In the genomic region with DNA sequence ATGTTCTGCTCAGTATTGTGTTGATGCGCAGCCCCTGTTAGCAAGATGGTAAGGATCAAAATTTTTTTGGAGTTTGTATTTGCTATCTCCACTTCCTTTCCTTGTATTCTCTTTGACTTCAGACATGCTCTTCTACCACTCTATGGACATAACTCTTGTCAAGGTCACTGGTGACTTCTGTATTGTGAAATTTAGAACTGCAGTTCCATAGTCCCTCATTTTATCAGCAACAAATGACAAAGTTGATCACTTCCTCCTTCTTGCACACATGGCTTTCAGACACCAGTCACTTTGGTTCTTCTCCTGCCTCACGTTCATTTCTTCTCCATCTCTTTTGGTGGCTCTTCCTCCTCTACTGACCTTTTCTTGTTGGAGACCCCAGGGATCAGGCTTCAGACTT, we compare ENCODE assay signal across 17 cellular contexts. TPM values are rescaled to one million over a fixed set of nuclear protein-coding genes. Genes with fewer than 3 reads are reported as not detected.
DNase-seq lines count a peak whose midpoint lies in the region; ATAC-seq, FAIRE-seq and TF ChIP-seq lines count a peak whose summit lies in the region.
"Had no signal": no experiment of that assay in that cellular context is flagged by ENCODE, and none has a peak within 500 bp of the region (broad histone marks: within the 10 kb centered on the region; RNA-seq: fewer than 3 reads in every experiment).

No MANE protein-coding gene starts in this region.

- H3K27ac ChIP-seq in RWPE2 (ENCODE audit: poor library complexity, severe bottlenecking) (peak overlapping the region; percentile 20), K562 (ENCODE audit: extremely low read depth, low read depth, low read length) (no peak overlapping the region)
- H3K27ac ChIP-seq: C4-2B had no signal

- FAIRE-seq in K562 (lab: Jason Lieb, UNC) = no peak
- FAIRE-seq in HTR-8/SVneo (lab: Jason Lieb, UNC) = no peak

- H3K36me3 ChIP-seq in RWPE2 (ENCODE audit: low read depth) (peaks cover 65% of the 10 kb centered on the region), K562 (ENCODE audit: control insufficient read depth, insufficient read depth, low read length) (peaks cover 18% of the 10 kb centered on the region; the same call in 2 of the 3 replicates)

- TF ChIP-seq CTCF in RWPE2 (IDR thresholded peaks at IDR 0.05; ENCODE audit: poor library complexity, severe bottlenecking) (no peak), K562 (IDR thresholded peaks at IDR 0.05 in 2 of 3, conservative IDR thresholded peaks at IDR 0.05 in 1 of 3; ENCODE audit: insufficient read depth in 2 of 3, low read depth in 1 of 3, low read length in 3 of 3) (no peak)

- H3K9me1 ChIP-seq in K562 (ENCODE audit: control insufficient read depth, insufficient read depth, low read length) = no peaks in the 10 kb centered on the region

- intact Hi-C loops in K562 (cut with micrococcal nuclease) = no loop called here

- H3K4me2 ChIP-seq in K562 (ENCODE audit: insufficient read depth, low read length) = no peak overlapping the region

- no peak overlapping the region for H3K9ac ChIP-seq in K562 (ENCODE audit: insufficient read depth in 1 of 2, low read depth in 2 of 2, low read length in 2 of 2)

- H3K4me3 ChIP-seq in RWPE2 (ENCODE audit: severe bottlenecking) (no peak overlapping the region), K562 (no peak overlapping the region)

- no peak for TF ChIP-seq RAD21 in K562 (CRISPR knock-in tag; conservative IDR thresholded peaks at IDR 0.05 in 1 of 2, IDR thresholded peaks at IDR 0.05 in 1 of 2)

- no peak for TF ChIP-seq EP300 in K562 (IDR thresholded peaks at IDR 0.05; ENCODE audit: low read length)

- in situ Hi-C loops in KBM-7 (cut with MboI; ENCODE audit: low pct_unique_long_range_greater_than_20kb, low sequenced_read_pairs) = no loop called here
- in situ Hi-C loops in K562 (cut with MboI) = no loop called here

- no peaks in the 10 kb centered on the region for H3K79me2 ChIP-seq in K562 (ENCODE audit: control insufficient read depth, insufficient read depth, low read length)

- no peak for ATAC-seq in RWPE2 (ENCODE audit: low read depth)
- ATAC-seq in K562 = no peak
- ATAC-seq in GM19455 (IDR thresholded peaks at IDR 0.05; ENCODE audit: unreplicated experiment) = no peak
- no peak for ATAC-seq in stimulated activated naive CD8-positive, alpha-beta T cell treated with anti-CD3 and anti-CD28 coated beads, Interleukin-15, Interleukin-2, amounts not matched to agents 100 U/mL and 50 U/mL, for 24 hours
- ATAC-seq: Panc1, Right ventricle myocardium inferior, SK-N-SH treated with all-trans-retinoic acid at 6 μM for 48 hours had no signal

- H4K20me1 ChIP-seq in K562 (replicated peaks; ENCODE audit: control insufficient read depth, insufficient read depth, low read length) = no peaks in the 10 kb centered on the region

- WGBS in K562 (ENCODE audit: insufficient coverage, low coverage, missing lambda C conversion rate) = 65% methylated on average over 2 of the region's 2 CpGs

- no peak overlapping the region for H2AFZ ChIP-seq in K562 (ENCODE audit: low read depth, low read length)

- H3K27me3 ChIP-seq in RWPE2 (ENCODE audit: insufficient read depth, poor library complexity, severe bottlenecking) (no peaks in the 10 kb centered on the region), K562 (ENCODE audit: control insufficient read depth in 2 of 2, insufficient read depth in 2 of 2, low read length in 2 of 2) (no peaks in the 10 kb centered on the region)

- TF ChIP-seq POLR2A in K562 (conservative IDR thresholded peaks at IDR 0.05) = no peak

- H3K9me3 ChIP-seq in RWPE2 (ENCODE audit: severe bottlenecking) (no peaks in the 10 kb centered on the region), K562 (replicated peaks; ENCODE audit: control insufficient read depth, insufficient read depth, low read depth, low read length) (no peaks in the 10 kb centered on the region)

- peaks cover 13% of the 10 kb centered on the region for H3K4me1 ChIP-seq in RWPE2 (ENCODE audit: insufficient read depth, poor library complexity, severe bottlenecking)
- peaks cover 0 to 3% of the 10 kb centered on the region in 2 experiments; a peak in 3 of 5 replicates for H3K4me1 ChIP-seq in K562 (replicated peaks in 1 of 2; ENCODE audit: control insufficient read depth in 2 of 2, insufficient read depth in 2 of 2, low read length in 2 of 2)

- BruUV-seq in K562 (replicated peaks; lab: Mats Ljungman, UMichigan) = no TSS peak

- DNase-seq in KBM-7 (peak; percentile 26), MV-4-11 (lab: John Stamatoyannopoulos, UW) (peak; percentile 79), RWPE2 (ENCODE audit: low spot score) (no peak), K562 (ENCODE audit: extremely low read depth in 1 of 4, low spot score in 3 of 4) (no peak), HTR-8/SVneo (ENCODE audit: insufficient read length, low spot score) (no peak)
- no peak for DNase-seq in stimulated activated naive CD8-positive, alpha-beta T cell treated with anti-CD3 and anti-CD28 coated beads, Interleukin-15, Interleukin-2, amounts not matched to agents 100 U/mL and 50 U/mL, for 24 hours
- DNase-seq in stimulated activated CD4-positive, alpha-beta T cell treated with anti-CD3 and anti-CD28 coated beads, Interleukin-1b, Interleukin-23, amount 100 ng/mL, for 48 hours = no peak
- DNase-seq: HCEC 1CT, KG1, NCI-H187, NCI-H226, NCI-H526 had no signal

- CTCF ChIA-PET in K562 (lab: Yijun Ruan, JAX; ENCODE audit: low intra/inter-chr PET ratio) = no interaction called here

- POLR2A ChIA-PET in K562 (lab: Yijun Ruan, JAX) = no interaction called here

TF ChIP-seq in K562, 482 proteins besides CTCF, POLR2A, EP300 and RAD21:
- TF ChIP-seq SPI1 (IDR thresholded peaks at IDR 0.05; ENCODE audit: borderline replicate concordance, low read depth, low read length) = peak; percentile 59; the same call in 1 of the 2 replicates
- no peak for TF ChIP-seq GABPB2 (CRISPR knock-in tag; conservative IDR thresholded peaks at IDR 0.05)
- TF ChIP-seq CEBPB (tag; IDR thresholded peaks at IDR 0.05) = peak; percentile 58
TF ChIP-seq in K562: peak in this region for 2.

RNA-seq across cellular contexts. Expression of a gene that starts 21.1 kb away (rescaled TPM):
- total RNA-seq in K562 (2011; cell fraction: chromatin; rRNA removed; ENCODE audit: low replicate concordance) = 25.8 and 43.8 TPM in 2 replicates
- 24.8 and 30.4 TPM in 2 replicates for total RNA-seq in K562 (2011; cell fraction: nucleolus; rRNA removed)
- 38.2 and 60.7 TPM in 2 replicates for total RNA-seq in K562 (2011; cell fraction: nucleoplasm; rRNA removed)
- 78.9 and 112 TPM in 2 replicates for total RNA-seq in K562 (2014; rRNA removed)
- total RNA-seq in K562 (2014; rRNA removed; fragmentation: Illumina TruSeq; extraction: Trizol) = 24.9 and 30.0 TPM in 2 replicates
- 30.7 and 33.9 TPM in 2 replicates for total RNA-seq in K562 (2015; rRNA removed; fragmentation: Illumina TruSeq; extraction: Trizol)
- 47.3 and 50.0 TPM in 2 replicates for total RNA-seq in K562 (2021)
- 33.3 and 38.1 TPM in 2 replicates for polyA plus RNA-seq in K562 (2011; rRNA removed)
- polyA plus RNA-seq in K562 (2011; cell fraction: cytosol; rRNA removed) = 28.9 and 53.3 TPM in 2 replicates
- 49.8 and 50.2 TPM in 2 replicates for polyA plus RNA-seq in K562 (2011; cell fraction: nucleus; rRNA removed)
- polyA plus RNA-seq in K562 (2012) = 35.9 and 42.5 TPM in 2 replicates
- polyA plus RNA-seq in K562 (2014; fragmentation: Illumina TruSeq; extraction: Trizol) = 21.5 and 41.0 TPM in 2 replicates
- polyA plus RNA-seq in K562 (2014; fragmentation: Nextera tagmentation; extraction: Ambion mirVana) = 10 to 100 TPM; 18.5 to 18.8 TPM
- 69.2 and 79.1 TPM in 2 replicates for polyA plus RNA-seq in K562 (2014; rRNA removed)
- polyA minus RNA-seq in K562 (2011; rRNA and poly(A)+ RNA removed) = 24.1 and 35.3 TPM in 2 replicates
- polyA minus RNA-seq in K562 (2011; cell fraction: cytosol; rRNA and poly(A)+ RNA removed) = 28.4 and 35.2 TPM in 2 replicates
- polyA minus RNA-seq in K562 (2011; cell fraction: nucleus; rRNA and poly(A)+ RNA removed) = 28.8 and 41.7 TPM in 2 replicates

RNA-seq across cellular contexts. Expression of a gene that starts 21.2 kb away (rescaled TPM):
- total RNA-seq in K562 (2011; cell fraction: chromatin; rRNA removed; ENCODE audit: low replicate concordance) = 25.1 and 86.8 TPM in 2 replicates
- 8.3 and 8.9 TPM in 2 replicates for total RNA-seq in K562 (2011; cell fraction: nucleolus; rRNA removed)
- total RNA-seq in K562 (2011; cell fraction: nucleoplasm; rRNA removed) = 21.1 and 36.3 TPM in 2 replicates
- total RNA-seq in K562 (2014; rRNA removed) (6.8 and 18.5 TPM in 2 replicates), K562 (2014; rRNA removed; fragmentation: Illumina TruSeq; extraction: Trizol) (23.2 and 25.0 TPM in 2 replicates), K562 (2015; rRNA removed; fragmentation: Illumina TruSeq; extraction: Trizol) (16.9 and 19.4 TPM in 2 replicates), K562 (2021) (15.0 and 16.1 TPM in 2 replicates)
- polyA plus RNA-seq in K562 (2011; rRNA removed) (9.5 and 12.2 TPM in 2 replicates), K562 (2014; fragmentation: Illumina TruSeq; extraction: Trizol) (19.5 and 22.3 TPM in 2 replicates), K562 (2014; fragmentation: Nextera tagmentation; extraction: Ambion mirVana) (10 to 100 TPM; 11.6 to 13.9 TPM), K562 (2014; rRNA removed) (12.7 and 19.2 TPM in 2 replicates)
- polyA plus RNA-seq in K562 (2011; cell fraction: cytosol; rRNA removed) = 2.3 and 6.1 TPM in 2 replicates
- 7.4 and 13.9 TPM in 2 replicates for polyA plus RNA-seq in K562 (2011; cell fraction: nucleus; rRNA removed)
- polyA plus RNA-seq in K562 (2012) = 4.4 and 14.0 TPM in 2 replicates
- polyA minus RNA-seq in K562 (2011; rRNA and poly(A)+ RNA removed) = 28.5 and 32.0 TPM in 2 replicates
- polyA minus RNA-seq in K562 (2011; cell fraction: cytosol; rRNA and poly(A)+ RNA removed) = 4.8 and 9.3 TPM in 2 replicates
- polyA minus RNA-seq in K562 (2011; cell fraction: nucleus; rRNA and poly(A)+ RNA removed) = 22.6 and 45.3 TPM in 2 replicates

RNA-seq across cellular contexts. Expression of a gene that starts 46.7 kb away (rescaled TPM):
- total RNA-seq in K562 (2011; cell fraction: chromatin; rRNA removed; ENCODE audit: low replicate concordance) = 35.7 and 74.7 TPM in 2 replicates
- total RNA-seq in K562 (2011; cell fraction: nucleolus; rRNA removed) = 16.3 and 19.6 TPM in 2 replicates
- total RNA-seq in K562 (2011; cell fraction: nucleoplasm; rRNA removed) = 33.9 and 45.3 TPM in 2 replicates
- total RNA-seq in K562 (2014; rRNA removed) (20.4 and 21.3 TPM in 2 replicates), K562 (2014; rRNA removed; fragmentation: Illumina TruSeq; extraction: Trizol) (42.6 and 48.3 TPM in 2 replicates), K562 (2015; rRNA removed; fragmentation: Illumina TruSeq; extraction: Trizol) (29.3 and 29.5 TPM in 2 replicates), K562 (2021) (29.2 and 29.5 TPM in 2 replicates)
- polyA plus RNA-seq in K562 (2011; rRNA removed) (49.7 and 74.3 TPM in 2 replicates), K562 (2014; fragmentation: Illumina TruSeq; extraction: Trizol) (40.0 and 45.1 TPM in 2 replicates), K562 (2014; fragmentation: Nextera tagmentation; extraction: Ambion mirVana) (10 to 100 TPM; 31.0 to 39.4 TPM), K562 (2014; rRNA removed) (28.0 and 38.4 TPM in 2 replicates)
- 23.3 and 25.9 TPM in 2 replicates for polyA plus RNA-seq in K562 (2011; cell fraction: cytosol; rRNA removed)
- polyA plus RNA-seq in K562 (2011; cell fraction: nucleus; rRNA removed) = 30.9 and 31.3 TPM in 2 replicates
- 25.0 and 41.0 TPM in 2 replicates for polyA plus RNA-seq in K562 (2012)
- polyA minus RNA-seq in K562 (2011; rRNA and poly(A)+ RNA removed) = 57.5 and 70.1 TPM in 2 replicates
- polyA minus RNA-seq in K562 (2011; cell fraction: cytosol; rRNA and poly(A)+ RNA removed) = 19.7 and 24.5 TPM in 2 replicates
- 20.2 and 22.4 TPM in 2 replicates for polyA minus RNA-seq in K562 (2011; cell fraction: nucleus; rRNA and poly(A)+ RNA removed)

Comparison
In these comparisons a context has a peak if more than half of its experiments do, and no peak if none do; other contexts are left out.
1. DNase-seq: peak in KBM-7 (single experiment) and MV-4-11 (single experiment); none in RWPE2 (single experiment), K562 (0 of 4), HTR-8/SVneo (single experiment), stimulated activated naive CD8-positive, alpha-beta T cell treated with anti-CD3 and anti-CD28 coated beads, Interleukin-15, Interleukin-2, amounts not matched to agents 100 U/mL and 50 U/mL, for 24 hours (single experiment) and stimulated activated CD4-positive, alpha-beta T cell treated with anti-CD3 and anti-CD28 coated beads, Interleukin-1b, Interleukin-23, amount 100 ng/mL, for 48 hours (single experiment).